In genomic region chr6:170461111-170461510, GRCh38 we compare ENCODE assay signal across 19 cellular contexts.
DNase-seq lines count a peak whose midpoint lies in the region; ATAC-seq, FAIRE-seq and TF ChIP-seq lines count a peak whose summit lies in the region.
"Had no signal": no experiment of that assay in that cellular context is flagged by ENCODE, and none has a peak within 500 bp of the region (broad histone marks: within the 10 kb centered on the region; RNA-seq: fewer than 3 reads in every experiment).

No MANE protein-coding gene starts in this region.

- H3K9me3 ChIP-seq in upper lobe of right lung, result no peaks in the 10 kb centered on the region

- intact Hi-C loops in upper lobe of right lung (cut with DNase I), result no loop called here
- intact Hi-C loops in dorsolateral prefrontal cortex (cut with DNase I), result no loop called here

- no peak overlapping the region for H3K4me3 ChIP-seq in bronchial epithelial cell (ENCODE audit: low read depth, low read length)
- no peak overlapping the region for H3K4me3 ChIP-seq in upper lobe of right lung
- no peak overlapping the region for H3K4me3 ChIP-seq in dorsolateral prefrontal cortex
- H3K4me3 ChIP-seq: GM23338 had no signal

- peak overlapping the region in 1 of 2 donors; percentile 13 for H3K4me3 Mint-ChIP-seq in effector memory CD8-positive, alpha-beta T cell
- peak overlapping the region; percentile 68 for H3K4me3 Mint-ChIP-seq in natural killer cell treated with Interleukin-12 subunit alpha and Interleukin-12 subunit beta and Interleukin-15 and Interleukin-18, amount 100 ng/mL, for 72 hours
- H3K4me3 Mint-ChIP-seq in chondrocyte (ENCODE audit: unreplicated experiment), result no peak overlapping the region
- H3K4me3 Mint-ChIP-seq: CD4-positive, alpha-beta memory T cell; GM23338 had no signal

- peaks cover 8% of the 10 kb centered on the region for H3K36me3 Mint-ChIP-seq in effector memory CD8-positive, alpha-beta T cell (ENCODE audit: insufficient read depth)
- H3K36me3 Mint-ChIP-seq in natural killer cell treated with Interleukin-12 subunit alpha and Interleukin-12 subunit beta and Interleukin-15 and Interleukin-18, amount 100 ng/mL, for 72 hours, result no peaks in the 10 kb centered on the region
- H3K36me3 Mint-ChIP-seq in chondrocyte (ENCODE audit: low read depth), result no peaks in the 10 kb centered on the region
- H3K36me3 Mint-ChIP-seq: CD4-positive, alpha-beta memory T cell had no signal

- TF ChIP-seq CTCF in bronchial epithelial cell (IDR thresholded peaks at IDR 0.05; ENCODE audit: insufficient read depth, low read length, severe bottlenecking) (no peak), upper lobe of right lung (IDR thresholded peaks at IDR 0.05) (no peak), chondrocyte (IDR thresholded peaks at IDR 0.05) (no peak), dorsolateral prefrontal cortex (IDR thresholded peaks at IDR 0.05 in 54 of 56, conservative IDR thresholded peaks at IDR 0.05 in 2 of 56; ENCODE audit: low read depth in 1 of 56, partially characterized antibody in 56 of 56) (no peak)

- ATAC-seq in effector memory CD8-positive, alpha-beta T cell (replicated peaks), result no peak
- ATAC-seq in natural killer cell treated with Interleukin-12 subunit alpha and Interleukin-12 subunit beta and Interleukin-15 and Interleukin-18, amount 100 ng/mL, for 72 hours, result peak in 1 of 2 donors; percentile 69
- ATAC-seq in upper lobe of right lung, result no peak
- ATAC-seq: GM23338 had no signal

- no peaks in the 10 kb centered on the region for H3K9me3 Mint-ChIP-seq in effector memory CD8-positive, alpha-beta T cell
- H3K9me3 Mint-ChIP-seq in natural killer cell treated with Interleukin-12 subunit alpha and Interleukin-12 subunit beta and Interleukin-15 and Interleukin-18, amount 100 ng/mL, for 72 hours, result no peaks in the 10 kb centered on the region
- H3K9me3 Mint-ChIP-seq in chondrocyte (ENCODE audit: low read depth), result peaks cover 2% of the 10 kb centered on the region

- H3K36me3 ChIP-seq in bronchial epithelial cell (ENCODE audit: control insufficient read depth, insufficient read depth, low read length) (no peaks in the 10 kb centered on the region), upper lobe of right lung (no peaks in the 10 kb centered on the region)

- no peak overlapping the region for H3K27ac ChIP-seq in upper lobe of right lung
- no peak overlapping the region for H3K27ac ChIP-seq in dorsolateral prefrontal cortex
- H3K27ac ChIP-seq: C4-2B, HL-60 had no signal

- DNase-seq in bronchial epithelial cell (ENCODE audit: low read depth) (no peak), upper lobe of right lung (peak; percentile 48), iPS-NIHi11 (ENCODE audit: low spot score) (no peak), chondrocyte (ENCODE audit: low spot score) (no peak), dorsolateral prefrontal cortex (no peak)
- DNase-seq in effector memory CD8-positive, alpha-beta T cell, result no peak
- DNase-seq in natural killer cell treated with Interleukin-12 subunit alpha and Interleukin-12 subunit beta and Interleukin-15 and Interleukin-18, amount 100 ng/mL, for 72 hours (ENCODE audit: low spot score), result no peak
- DNase-seq: ACHN; AML-193; Calu3; CD4-positive, alpha-beta memory T cell; DMS79 treated with DMSO at 0.1 percent for 48 hours; GF-D8; HCEC 1CT had no signal

- H3K4me1 ChIP-seq in upper lobe of right lung, result peaks cover 10% of the 10 kb centered on the region

- H3K27ac Mint-ChIP-seq in effector memory CD8-positive, alpha-beta T cell, result peak overlapping the region; percentile 44 to 49
- H3K27ac Mint-ChIP-seq in natural killer cell treated with Interleukin-12 subunit alpha and Interleukin-12 subunit beta and Interleukin-15 and Interleukin-18, amount 100 ng/mL, for 72 hours, result peak overlapping the region; percentile 34 to 50
- H3K27ac Mint-ChIP-seq in chondrocyte (ENCODE audit: unreplicated experiment), result no peak overlapping the region
- H3K27ac Mint-ChIP-seq: CD4-positive, alpha-beta memory T cell; GM23338 had no signal

- H3K27me3 ChIP-seq in bronchial epithelial cell (ENCODE audit: control insufficient read depth, insufficient read depth, low read length) (no peaks in the 10 kb centered on the region), upper lobe of right lung (no peaks in the 10 kb centered on the region), dorsolateral prefrontal cortex (no peaks in the 10 kb centered on the region)

- FAIRE-seq in bronchial epithelial cell (lab: Jason Lieb, UNC), result peak; percentile 66
- FAIRE-seq: A204.1, H54 had no signal

- peaks cover 14 to 33% of the 10 kb centered on the region in 2 donors for H3K27me3 Mint-ChIP-seq in effector memory CD8-positive, alpha-beta T cell
- no peaks in the 10 kb centered on the region for H3K27me3 Mint-ChIP-seq in natural killer cell treated with Interleukin-12 subunit alpha and Interleukin-12 subunit beta and Interleukin-15 and Interleukin-18, amount 100 ng/mL, for 72 hours
- peaks cover 3% of the 10 kb centered on the region for H3K27me3 Mint-ChIP-seq in chondrocyte (ENCODE audit: low read depth)

- peaks cover 18 to 29% of the 10 kb centered on the region in 2 donors for H3K4me1 Mint-ChIP-seq in effector memory CD8-positive, alpha-beta T cell (ENCODE audit: low read depth in 2 of 2)
- peaks cover 50 to 59% of the 10 kb centered on the region in 2 donors for H3K4me1 Mint-ChIP-seq in natural killer cell treated with Interleukin-12 subunit alpha and Interleukin-12 subunit beta and Interleukin-15 and Interleukin-18, amount 100 ng/mL, for 72 hours (ENCODE audit: low read depth in 2 of 2)
- H3K4me1 Mint-ChIP-seq in chondrocyte (ENCODE audit: low read depth), result peaks cover 14% of the 10 kb centered on the region
- H3K4me1 Mint-ChIP-seq: GM23338 had no signal
